6 cellular contexts compared by ENCODE assay signal in the genomic region with DNA sequence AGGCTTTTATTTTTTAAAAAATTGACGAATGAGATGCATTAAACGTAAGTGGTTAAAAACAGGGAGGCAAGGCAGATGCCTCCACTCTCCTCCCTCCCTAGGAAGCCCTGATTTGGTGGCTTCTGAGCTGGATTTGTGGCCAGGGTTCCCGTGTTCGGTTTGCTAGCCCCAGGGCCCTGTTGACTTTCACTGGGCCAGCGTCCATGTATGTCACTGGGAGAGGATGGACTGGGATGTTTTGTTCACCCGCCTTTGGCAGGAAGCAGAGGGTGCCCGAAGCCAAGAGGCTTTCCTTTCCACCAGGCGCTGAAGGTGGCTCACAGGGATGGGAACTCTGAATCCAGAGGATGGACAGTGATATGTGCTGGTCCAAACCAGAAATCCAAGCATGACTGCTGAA.
"Had no signal": no experiment of that assay in that cellular context is flagged by ENCODE, and none has a peak within 500 bp of the region (broad histone marks: within the 10 kb centered on the region; RNA-seq: fewer than 3 reads in every experiment).

No MANE protein-coding gene starts in this region.

- H3K4me1 ChIP-seq: HAP-1 had no signal

- H3K4me3 ChIP-seq: HAP-1 had no signal

- H3K27ac ChIP-seq: HL-60 had no signal

- H3K9me3 ChIP-seq: HAP-1 had no signal

- H3K36me3 ChIP-seq: HAP-1 had no signal

- DNase-seq: GOT3, H7, HFFc6, KBM-7 had no signal
